Comparison of ENCODE assay signal across 5 cellular contexts in genomic region chr5:5609935-5610334, GRCh38.
"Had no signal": no experiment of that assay in that cellular context is flagged by ENCODE, and none has a peak within 500 bp of the region (broad histone marks: within the 10 kb centered on the region; RNA-seq: fewer than 3 reads in every experiment).

No MANE protein-coding gene starts in this region.

- H3K27ac ChIP-seq: HL-60, KMS-11 had no signal

- H3K9ac ChIP-seq: KMS-11 had no signal

- FAIRE-seq: HTR-8/SVneo had no signal

- H3K4me2 ChIP-seq: KMS-11 had no signal

- DNase-seq: KBM-7, KG1 had no signal
